Comparison of ENCODE assay signal across 9 cellular contexts in genomic region chr11:22670803-22671202, GRCh38. TPM values are rescaled to one million over a fixed set of nuclear protein-coding genes. Genes with fewer than 3 reads are reported as not detected.
DNase-seq lines count a peak whose midpoint lies in the region; ATAC-seq, FAIRE-seq and TF ChIP-seq lines count a peak whose summit lies in the region.
"Had no signal": no experiment of that assay in that cellular context is flagged by ENCODE, and none has a peak within 500 bp of the region (broad histone marks: within the 10 kb centered on the region; RNA-seq: fewer than 3 reads in every experiment).

No MANE protein-coding gene starts in this region.

- H4K20me1 ChIP-seq in GM12878 (ENCODE audit: control insufficient read depth, insufficient read depth) = no peaks in the 10 kb centered on the region

- H3K4me1 ChIP-seq in GM12878 (ENCODE audit: control insufficient read depth, insufficient read depth, low read length) (no peaks in the 10 kb centered on the region), small intestine (ENCODE audit: control insufficient read depth in 2 of 2, insufficient read depth in 1 of 2, low read depth in 1 of 2, low read length in 1 of 2) (peaks cover 0 to 3% of the 10 kb centered on the region in 2 donors)

- peaks cover 2% of the 10 kb centered on the region for H3K79me2 ChIP-seq in GM12878 (ENCODE audit: control insufficient read depth, insufficient read depth, low read length)

- no peak for DNase-seq in GM12878 (ENCODE audit: low read depth, low spot score)
- DNase-seq in small intestine = peak; percentile 56
- no peak for DNase-seq in GOT3 (lab: John Stamatoyannopoulos, UW)
- DNase-seq in natural killer cell treated with Interleukin-12 subunit alpha and Interleukin-12 subunit beta and Interleukin-15 and Interleukin-18, amount 100 ng/mL, for 72 hours (ENCODE audit: low spot score) = no peak
- DNase-seq: naive B cell had no signal

- RAD21 ChIA-PET in GM12878 (lab: Charles Lee; ENCODE audit: unreplicated experiment) = interaction anchor here (0.7 to 5.6 kb wide), 29 partner anchors 10 to 469 kb away, joined by 3 to 110 read pairs (median 6); partner anchors contain the start of gene SVIP

- H3K9me3 Mint-ChIP-seq in natural killer cell treated with Interleukin-12 subunit alpha and Interleukin-12 subunit beta and Interleukin-15 and Interleukin-18, amount 100 ng/mL, for 72 hours = no peaks in the 10 kb centered on the region
- H3K9me3 Mint-ChIP-seq: naive B cell had no signal

- ATAC-seq in GM18868 (IDR thresholded peaks at IDR 0.05; ENCODE audit: unreplicated experiment) = peak; percentile 59
- ATAC-seq in HG03558 (IDR thresholded peaks at IDR 0.05; ENCODE audit: extremely low read depth, unreplicated experiment) = peak; percentile 27
- ATAC-seq in GM12878 = peak; percentile 51
- ATAC-seq in activated CD4-positive, CD25-positive, alpha-beta regulatory T cell treated with anti-CD3 and anti-CD28 coated beads, Interleukin-2, amount 50 U/mL, for 24 hours = no peak
- no peak for ATAC-seq in natural killer cell treated with Interleukin-12 subunit alpha and Interleukin-12 subunit beta and Interleukin-15 and Interleukin-18, amount 100 ng/mL, for 72 hours

- no peaks in the 10 kb centered on the region for H3K36me3 ChIP-seq in GM12878 (ENCODE audit: control insufficient read depth in 2 of 2, insufficient read depth in 2 of 2, low read length in 1 of 2)
- H3K36me3 ChIP-seq in small intestine (ENCODE audit: control insufficient read depth in 2 of 2, insufficient read depth in 2 of 2, low read length in 2 of 2) = no peaks in the 10 kb centered on the region

- H3K4me1 Mint-ChIP-seq in natural killer cell treated with Interleukin-12 subunit alpha and Interleukin-12 subunit beta and Interleukin-15 and Interleukin-18, amount 100 ng/mL, for 72 hours (ENCODE audit: low read depth in 2 of 2) = peaks cover 7 to 10% of the 10 kb centered on the region in 2 donors

- POLR2A ChIA-PET in GM12878 (lab: Charles Lee) = interaction anchor here (0.9 to 2.1 kb wide), 11 partner anchors 9 to 158 kb away, joined by 3 to 8 read pairs (median 6); no protein-coding TSS in a partner anchor

- H3K36me3 Mint-ChIP-seq in natural killer cell treated with Interleukin-12 subunit alpha and Interleukin-12 subunit beta and Interleukin-15 and Interleukin-18, amount 100 ng/mL, for 72 hours = no peaks in the 10 kb centered on the region
- H3K36me3 Mint-ChIP-seq: naive B cell had no signal

- no peak overlapping the region for H3K4me3 Mint-ChIP-seq in natural killer cell treated with Interleukin-12 subunit alpha and Interleukin-12 subunit beta and Interleukin-15 and Interleukin-18, amount 100 ng/mL, for 72 hours
- H3K4me3 Mint-ChIP-seq: naive B cell had no signal

- H3K27me3 Mint-ChIP-seq in natural killer cell treated with Interleukin-12 subunit alpha and Interleukin-12 subunit beta and Interleukin-15 and Interleukin-18, amount 100 ng/mL, for 72 hours = peaks cover 32 to 40% of the 10 kb centered on the region in 2 donors

- no peak overlapping the region for H3K9ac ChIP-seq in GM12878 (ENCODE audit: control insufficient read depth, insufficient read depth, low read length)

- no peak overlapping the region for H2AFZ ChIP-seq in GM12878 (ENCODE audit: control insufficient read depth, low read depth, low read length)

- no peak overlapping the region for H3K4me3 ChIP-seq in GM12878
- no peak overlapping the region for H3K4me3 ChIP-seq in small intestine (ENCODE audit: low read depth in 1 of 2, low read length in 2 of 2)

- H3K27me3 ChIP-seq in GM12878 (replicated peaks in 1 of 2; ENCODE audit: control insufficient read depth in 2 of 2, insufficient read depth in 2 of 2, low read length in 1 of 2) (no peaks in the 10 kb centered on the region), small intestine (ENCODE audit: control insufficient read depth in 2 of 2, insufficient read depth in 2 of 2, low read length in 2 of 2) (peaks cover 0 to 8% of the 10 kb centered on the region in 2 donors)

- no TSS peak for BruUV-seq in GM12878 (replicated peaks; lab: Mats Ljungman, UMichigan)

- FAIRE-seq in GM12878 (lab: Jason Lieb, UNC) (no peak), small intestine (lab: Jason Lieb, UNC) (peak; percentile 19)

- TF ChIP-seq POLR2A in GM12878 (IDR thresholded peaks at IDR 0.05; ENCODE audit: low read depth, low read length) = no peak

- 0% methylated on average over 1 of the region's 1 CpG for WGBS in GM12878 (ENCODE audit: insufficient coverage, insufficient replicate concordance, low lambda C conversion rate, missing lambda C conversion rate)
- 28 to 70% (median 30%) methylated on average over 1 of the region's 1 CpG for WGBS in small intestine, 3 donors

- no peak overlapping the region for H3K27ac Mint-ChIP-seq in natural killer cell treated with Interleukin-12 subunit alpha and Interleukin-12 subunit beta and Interleukin-15 and Interleukin-18, amount 100 ng/mL, for 72 hours
- H3K27ac Mint-ChIP-seq: naive B cell had no signal

- CTCF ChIA-PET in GM12878 (lab: Yijun Ruan, JAX) = interaction anchor here (0.6 to 5.6 kb wide), 31 partner anchors 9 to 1474 kb away, joined by 3 to 135 read pairs (median 5); partner anchors contain the start of genes FANCF and SVIP

- no peaks in the 10 kb centered on the region for H3K9me3 ChIP-seq in GM12878 (replicated peaks; ENCODE audit: control insufficient read depth, insufficient read depth, low read length)
- no peaks in the 10 kb centered on the region for H3K9me3 ChIP-seq in small intestine (ENCODE audit: control insufficient read depth, low read depth)

- H3K27ac ChIP-seq in 22Rv1 = peak overlapping the region; percentile 99
- H3K27ac ChIP-seq in GM12878 (ENCODE audit: control insufficient read depth, insufficient read depth) = no peak overlapping the region
- no peak overlapping the region for H3K27ac ChIP-seq in small intestine (ENCODE audit: low read depth in 1 of 2, low read length in 1 of 2)

- TF ChIP-seq CTCF in 22Rv1 (IDR thresholded peaks at IDR 0.05) (peak; percentile 60), GM12878 (IDR thresholded peaks at IDR 0.05 in 2 of 3, conservative IDR thresholded peaks at IDR 0.05 in 1 of 3; ENCODE audit: control insufficient read depth in 2 of 3, extremely low read depth in 1 of 3, insufficient read depth in 1 of 3, low read depth in 3 of 3, low read length in 3 of 3) (peak; percentile 21 to 62 (median 33); a peak in 4 of 6 replicates)

- TF ChIP-seq RAD21 in GM12878 (IDR thresholded peaks at IDR 0.05; ENCODE audit: insufficient read depth, low read depth, low read length) = peak; percentile 73

- TF ChIP-seq EP300 in GM12878 (IDR thresholded peaks at IDR 0.05; ENCODE audit: borderline replicate concordance in 1 of 2, control insufficient read depth in 1 of 2, low read depth in 2 of 2, low read length in 2 of 2) = no peak

- intact Hi-C loops in GM12878 (cut with micrococcal nuclease; ENCODE audit: unreplicated experiment) = loop anchor here (1.0 kb wide), 2 partner anchors 59 to 116 kb away; no protein-coding TSS in a partner anchor

- H3K4me2 ChIP-seq in GM12878 (ENCODE audit: control insufficient read depth, insufficient read depth) = no peak overlapping the region

- SMC1A ChIA-PET in GM12878 (lab: Charles Lee; ENCODE audit: uncharacterized antibody, unreplicated experiment) = interaction anchor here (0.6 to 5.6 kb wide), 32 partner anchors 9 to 442 kb away, joined by 3 to 251 read pairs (median 5); partner anchors contain the start of gene SVIP

- in situ Hi-C loops in GM12878 (cut with MboI) = loop anchor here (10.0 kb wide), 1 partner anchor 114 kb away; no protein-coding TSS in a partner anchor

RNA-seq across cellular contexts. Expression of gene GAS2, which starts 4.4 kb away (rescaled TPM):
- 96.9 and 104 TPM in 2 replicates for total RNA-seq in GM12878 (2013; cell fraction: nucleolus; rRNA removed)
- 19.0 and 24.5 TPM in 2 replicates for total RNA-seq in GM12878 (2014; rRNA removed)
- 22.2 and 23.4 TPM in 2 replicates for total RNA-seq in GM12878 (2014; rRNA removed; fragmentation: Illumina TruSeq; extraction: Trizol)
- 23.8 and 29.2 TPM in 2 replicates for total RNA-seq in GM12878 (2021)
- 9.2 TPM for polyA plus RNA-seq in GM12878 (2011; ENCODE audit: low read depth)
- polyA plus RNA-seq in GM12878 (2011; rRNA removed) = 81.4 and 124 TPM in 2 replicates
- 40.0 and 43.6 TPM in 2 replicates for polyA plus RNA-seq in GM12878 (2011; cell fraction: cytosol; rRNA removed)
- 62.4 and 81.1 TPM in 2 replicates for polyA plus RNA-seq in GM12878 (2011; cell fraction: nucleus; rRNA removed)
- 7.4 and 9.0 TPM in 2 replicates for polyA plus RNA-seq in GM12878 (2012)
- polyA plus RNA-seq in GM12878 (2014; fragmentation: Illumina TruSeq; extraction: Trizol) = 18.5 TPM in 2 replicates
- 10 to 100 TPM; 19.9 to 28.9 TPM for polyA plus RNA-seq in GM12878 (2014; fragmentation: Nextera tagmentation; extraction: Ambion mirVana)
- 12.2 and 16.4 TPM in 2 replicates for polyA plus RNA-seq in GM12878 (2014; rRNA removed)
- 10 to 100 TPM; 36.4 to 38.4 TPM for polyA plus RNA-seq in GM12878 (2016; fragmentation: Nextera tagmentation; extraction: Ambion mirVana)
- polyA minus RNA-seq in GM12878 (2011; rRNA and poly(A)+ RNA removed) = 135 and 140 TPM in 2 replicates
- 41.3 and 44.3 TPM in 2 replicates for polyA minus RNA-seq in GM12878 (2011; cell fraction: cytosol; rRNA and poly(A)+ RNA removed)
- polyA minus RNA-seq in GM12878 (2011; cell fraction: nucleus; rRNA and poly(A)+ RNA removed) = 154 and 202 TPM in 2 replicates
- 1 to 10 TPM; 2.4 to 3.1 (median 2.7) TPM for polyA plus RNA-seq in small intestine
- 1 to 10 TPM in 1 of 2 donors, under 1 TPM in 1; 0.76 to 2.4 TPM for total RNA-seq in natural killer cell treated with Interleukin-12 subunit alpha and Interleukin-12 subunit beta and Interleukin-15 and Interleukin-18, amount 100 ng/mL, for 72 hours

RNA-seq across cellular contexts. Expression of gene FANCF, which starts 45.2 kb away (rescaled TPM):
- 11.5 and 13.5 TPM in 2 replicates for total RNA-seq in GM12878 (2013; cell fraction: nucleolus; rRNA removed)
- 18.4 and 18.8 TPM in 2 replicates for total RNA-seq in GM12878 (2014; rRNA removed)
- total RNA-seq in GM12878 (2014; rRNA removed; fragmentation: Illumina TruSeq; extraction: Trizol) = 10.0 and 11.6 TPM in 2 replicates
- 13.8 and 14.5 TPM in 2 replicates for total RNA-seq in GM12878 (2021)
- polyA plus RNA-seq in GM12878 (2011; ENCODE audit: low read depth) = 3.0 TPM
- 10.1 and 12.0 TPM in 2 replicates for polyA plus RNA-seq in GM12878 (2011; rRNA removed)
- polyA plus RNA-seq in GM12878 (2011; cell fraction: cytosol; rRNA removed) = 7.9 and 8.8 TPM in 2 replicates
- 5.8 and 6.7 TPM in 2 replicates for polyA plus RNA-seq in GM12878 (2011; cell fraction: nucleus; rRNA removed)
- polyA plus RNA-seq in GM12878 (2012) = 5.9 and 7.6 TPM in 2 replicates
- 10.1 and 13.5 TPM in 2 replicates for polyA plus RNA-seq in GM12878 (2014; fragmentation: Illumina TruSeq; extraction: Trizol)
- polyA plus RNA-seq in GM12878 (2014; fragmentation: Nextera tagmentation; extraction: Ambion mirVana) = 1 to 10 TPM; 1.6 to 3.4 TPM
- 12.3 and 12.9 TPM in 2 replicates for polyA plus RNA-seq in GM12878 (2014; rRNA removed)
- 10 to 100 TPM; 18.2 to 19.9 TPM for polyA plus RNA-seq in GM12878 (2016; fragmentation: Nextera tagmentation; extraction: Ambion mirVana)
- 5.2 and 8.3 TPM in 2 replicates for polyA minus RNA-seq in GM12878 (2011; rRNA and poly(A)+ RNA removed)
- polyA minus RNA-seq in GM12878 (2011; cell fraction: cytosol; rRNA and poly(A)+ RNA removed) = 6.1 and 8.6 TPM in 2 replicates
- polyA minus RNA-seq in GM12878 (2011; cell fraction: nucleus; rRNA and poly(A)+ RNA removed) = 10.0 and 14.9 TPM in 2 replicates
- 10 to 100 TPM in 2 of 3 donors, 1 to 10 TPM in 1; 6.2 to 14.5 (median 11.4) TPM for polyA plus RNA-seq in small intestine
- 10 to 100 TPM in 1 of 2 donors, 1 to 10 TPM in 1; 9.4 to 11.0 TPM for total RNA-seq in natural killer cell treated with Interleukin-12 subunit alpha and Interleukin-12 subunit beta and Interleukin-15 and Interleukin-18, amount 100 ng/mL, for 72 hours

Comparison
In these comparisons a context has a peak if more than half of its experiments do, and no peak if none do; other contexts are left out.
1. ATAC-seq: peak in GM18868 (single experiment), HG03558 (single experiment) and GM12878 (single experiment); none in activated CD4-positive, CD25-positive, alpha-beta regulatory T cell treated with anti-CD3 and anti-CD28 coated beads, Interleukin-2, amount 50 U/mL, for 24 hours (0 of 2) and natural killer cell treated with Interleukin-12 subunit alpha and Interleukin-12 subunit beta and Interleukin-15 and Interleukin-18, amount 100 ng/mL, for 72 hours (0 of 2).
2. RNA of gene GAS2, which starts 4.4 kb away (total RNA-seq): 19.0 to 104 TPM in GM12878; 0.76 to 2.4 TPM in natural killer cell treated with Interleukin-12 subunit alpha and Interleukin-12 subunit beta and Interleukin-15 and Interleukin-18, amount 100 ng/mL, for 72 hours; every median in the first group is over 4 times any median in the second.